ENCODE assay signal across 8 cellular contexts in genomic region chr5:176610430-176610763, GRCh38. TPM values are rescaled to one million over a fixed set of nuclear protein-coding genes. Genes with fewer than 3 reads are reported as not detected.
A peak's percentile ranks its signal among the peaks of the same experiment; 100 is the strongest.
DNase-seq lines count a peak whose midpoint lies in the region; ATAC-seq and TF ChIP-seq lines count a peak whose summit lies in the region.

No MANE protein-coding gene starts in this region.

- H3K4me3 Mint-ChIP-seq in naive B cell = peak overlapping the region; percentile 78 to 91 (median 82)

- H3K9ac ChIP-seq in HUES48 (ENCODE audit: low read depth, low read length) = no peak overlapping the region

- no peaks in the 10 kb centered on the region for H3K9me3 Mint-ChIP-seq in naive B cell

- DNase-seq in SHP77 (lab: John Stamatoyannopoulos, UW) (peak; percentile 19 to 39), SHP77 treated with DMSO at 0.1 percent for 48 hours (lab: John Stamatoyannopoulos, UW) (no peak), brain microvascular endothelial cell (no peak), naive B cell (no peak), MV-4-11 (lab: John Stamatoyannopoulos, UW) (no peak), activated gamma-delta T cell treated with Interleukin-2 at 50 U/mL for 16 hours (no peak)
- DNase-seq in effector CD8-positive, alpha-beta T cell (lab: John Stamatoyannopoulos, UW) = no peak

- H3K4me1 Mint-ChIP-seq in naive B cell = peaks cover 10 to 18% (median 15%) of the 10 kb centered on the region in 3 donors

- no peak for ATAC-seq in naive B cell (ENCODE audit: low read depth in 2 of 2)

- H3K36me3 ChIP-seq in HUES48 (ENCODE audit: control insufficient read depth, insufficient read depth, low read length) = no peaks in the 10 kb centered on the region
- H3K36me3 ChIP-seq in brain microvascular endothelial cell (replicated peaks) = no peaks in the 10 kb centered on the region

- H3K4me3 ChIP-seq in HUES48 (ENCODE audit: low read depth, low read length) (peak overlapping the region; percentile 68), brain microvascular endothelial cell (ENCODE audit: low read depth, low read length) (peak overlapping the region; percentile 61)

- H3K4me1 ChIP-seq in HUES48 (ENCODE audit: control insufficient read depth, insufficient read depth, low read length) = 0 out of 2 replicates have a peak, but pooled peaks cover 3% of the 10 kb centered on the region

- peak overlapping the region; percentile 52 for H3K27ac ChIP-seq in HUES48 (ENCODE audit: low read depth, low read length)
- H3K27ac ChIP-seq in brain microvascular endothelial cell = no peak overlapping the region

- TF ChIP-seq CTCF in brain microvascular endothelial cell (IDR thresholded peaks at IDR 0.05; ENCODE audit: low read depth, low read length, missing control alignments) = no peak

- H3K27ac Mint-ChIP-seq in naive B cell = no peak overlapping the region

- H3K27me3 Mint-ChIP-seq in naive B cell = peaks cover 21 to 41% (median 32%) of the 10 kb centered on the region in 3 donors

- in situ Hi-C loops in brain microvascular endothelial cell (cut with HindIII; ENCODE audit: low pct_ligation_motif_present, low sequenced_read_pairs) = no loop called here

- H3K27me3 ChIP-seq in HUES48 (ENCODE audit: control insufficient read depth, insufficient read depth, low read length) (peaks cover 14% of the 10 kb centered on the region), brain microvascular endothelial cell (replicated peaks) (no peaks in the 10 kb centered on the region)

- H3K36me3 Mint-ChIP-seq in naive B cell = no peaks in the 10 kb centered on the region

- no peaks in the 10 kb centered on the region for H3K9me3 ChIP-seq in HUES48 (ENCODE audit: control insufficient read depth, insufficient read depth, low read length)

RNA-seq across cellular contexts. Expression of gene GPRIN1, which starts 0.4 kb away (rescaled TPM):
- under 1 TPM in 5 of 6 donors, not detected in 1; 0.08 to 0.65 (median 0.16) TPM for polyA plus RNA-seq in naive B cell (ENCODE audit: low read depth in 6 of 6)

RNA-seq across cellular contexts. Expression of gene SNCB, which starts 19.9 kb away (rescaled TPM):
- 1 to 10 TPM in 3 of 6 donors, under 1 TPM in 2, not detected in 1; 0.34 to 1.1 (median 1.0) TPM for polyA plus RNA-seq in naive B cell (ENCODE audit: low read depth in 6 of 6)

RNA-seq across cellular contexts. Expression of gene EIF4E1B, which starts 20.1 kb away (rescaled TPM):
- polyA plus RNA-seq in naive B cell (ENCODE audit: low read depth in 6 of 6) = not detected

RNA-seq across cellular contexts. Expression of gene TSPAN17, which starts 36.9 kb away (rescaled TPM):
- 10 to 100 TPM; 11.9 to 22.8 (median 18.5) TPM for polyA plus RNA-seq in naive B cell (ENCODE audit: low read depth in 6 of 6)

Comparison
In these comparisons a context has a peak if more than half of its experiments do, and no peak if none do; other contexts are left out.
1. DNase-seq: peak in SHP77 (2 of 2); none in SHP77 treated with DMSO at 0.1 percent for 48 hours (single experiment), brain microvascular endothelial cell (single experiment), naive B cell (single experiment), effector CD8-positive, alpha-beta T cell (single experiment), MV-4-11 (single experiment) and activated gamma-delta T cell treated with Interleukin-2 at 50 U/mL for 16 hours (single experiment).